ENCODE assay signal across 40 cellular contexts in the genomic region with DNA sequence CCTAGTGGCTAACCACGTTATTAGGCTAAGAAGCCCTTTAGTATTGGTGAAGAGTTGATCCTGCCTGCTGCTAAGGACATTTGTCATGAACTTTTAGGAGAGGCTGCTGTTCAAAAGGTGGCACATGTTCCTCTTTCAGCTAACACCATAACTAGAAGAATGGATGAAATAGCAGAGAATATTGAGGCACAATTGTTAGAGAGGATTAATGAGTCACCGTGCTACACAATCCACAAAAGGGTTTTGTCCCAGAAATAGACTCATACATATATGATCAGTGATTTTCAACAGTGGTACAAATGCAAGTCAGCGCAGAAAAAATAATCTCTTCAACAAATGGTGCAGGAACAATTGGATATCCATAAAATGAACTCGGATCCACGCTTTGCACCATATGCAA. TPM values are rescaled to one million over a fixed set of nuclear protein-coding genes. Genes with fewer than 3 reads are reported as not detected.
"Had no signal": no experiment of that assay in that cellular context is flagged by ENCODE, and none has a peak within 500 bp of the region (broad histone marks: within the 10 kb centered on the region; RNA-seq: fewer than 3 reads in every experiment).

No MANE protein-coding gene starts in this region.

- H3K27me3 Mint-ChIP-seq: activated naive CD4-positive, alpha-beta T cell treated with anti-CD3 and anti-CD28 coated beads, Interleukin-2, amount 50 U/mL, for 24 hours had no signal

- ATAC-seq: activated CD8-positive, alpha-beta memory T cell treated with anti-CD3 and anti-CD28 coated beads, Interleukin-2, amount 10 ng/mL, durations not matched to agents 7 days and 5 days; activated T-cell treated with anti-CD3 and anti-CD28 coated beads, Interleukin-2, amount 50 U/mL, for 72 hours; activated T-helper 17 cell treated with anti-CD3 and anti-CD28 coated beads, Interleukin-2, amount 50 U/mL, for 72 hours; PC-3; SK-N-SH treated with all-trans-retinoic acid at 6 μM for 48 hours had no signal

- H3K4me1 Mint-ChIP-seq: activated B cell treated with CpG ODN at 0.5 μM for 24 hours; activated CD8-positive, alpha-beta memory T cell treated with anti-CD3 and anti-CD28 coated beads, Interleukin-2, amount 10 ng/mL, durations not matched to agents 7 days and 5 days; activated naive CD4-positive, alpha-beta T cell treated with anti-CD3 and anti-CD28 coated beads, Interleukin-2, amount 50 U/mL, for 24 hours; activated naive CD8-positive, alpha-beta T cell treated with anti-CD3 and anti-CD28 coated beads, Interleukin-2, amount 10 ng/mL, durations not matched to agents 7 days and 5 days; activated T-helper 17 cell treated with anti-CD3 and anti-CD28 coated beads, Interleukin-2, amount 50 U/mL, for 72 hours had no signal

- H3K9me3 Mint-ChIP-seq: activated B cell treated with CpG ODN at 0.5 μM for 24 hours; activated CD4-positive, alpha-beta memory T cell treated with anti-CD3 and anti-CD28 coated beads for 36 hours; activated naive CD4-positive, alpha-beta T cell treated with anti-CD3 and anti-CD28 coated beads, Interleukin-2, amount 50 U/mL, for 24 hours; activated naive CD8-positive, alpha-beta T cell treated with anti-CD3 and anti-CD28 coated beads, Interleukin-2, amount 10 ng/mL, durations not matched to agents 7 days and 5 days; activated T-cell treated with anti-CD3 and anti-CD28 coated beads, Interleukin-2, amount 50 U/mL, for 72 hours; activated T-helper 17 cell treated with anti-CD3 and anti-CD28 coated beads, Interleukin-2, amount 50 U/mL, for 72 hours had no signal

- H3K4me3 Mint-ChIP-seq: activated B cell treated with CpG ODN at 0.5 μM for 24 hours; activated CD4-positive, alpha-beta memory T cell treated with anti-CD3 and anti-CD28 coated beads for 36 hours; activated CD8-positive, alpha-beta memory T cell treated with anti-CD3 and anti-CD28 coated beads, Interleukin-2, amount 10 ng/mL, durations not matched to agents 7 days and 5 days; activated naive CD4-positive, alpha-beta T cell treated with anti-CD3 and anti-CD28 coated beads, Interleukin-2, amount 50 U/mL, for 24 hours; activated naive CD8-positive, alpha-beta T cell treated with anti-CD3 and anti-CD28 coated beads, Interleukin-2, amount 10 ng/mL, durations not matched to agents 7 days and 5 days; activated T-cell treated with anti-CD3 and anti-CD28 coated beads, Interleukin-2, amount 50 U/mL, for 72 hours; activated T-helper 17 cell treated with anti-CD3 and anti-CD28 coated beads, Interleukin-2, amount 50 U/mL, for 72 hours had no signal

- H3K27ac Mint-ChIP-seq: activated B cell treated with CpG ODN at 0.5 μM for 24 hours; activated CD4-positive, alpha-beta memory T cell treated with anti-CD3 and anti-CD28 coated beads for 36 hours; activated CD8-positive, alpha-beta memory T cell treated with anti-CD3 and anti-CD28 coated beads, Interleukin-2, amount 10 ng/mL, durations not matched to agents 7 days and 5 days; activated naive CD4-positive, alpha-beta T cell treated with anti-CD3 and anti-CD28 coated beads, Interleukin-2, amount 50 U/mL, for 24 hours; activated naive CD8-positive, alpha-beta T cell treated with anti-CD3 and anti-CD28 coated beads, Interleukin-2, amount 10 ng/mL, durations not matched to agents 7 days and 5 days; activated T-cell treated with anti-CD3 and anti-CD28 coated beads, Interleukin-2, amount 50 U/mL, for 72 hours; activated T-helper 17 cell treated with anti-CD3 and anti-CD28 coated beads, Interleukin-2, amount 50 U/mL, for 72 hours had no signal

- DNase-seq: activated B cell treated with CpG ODN at 0.5 μM for 24 hours; activated CD4-positive, alpha-beta memory T cell treated with anti-CD3 and anti-CD28 coated beads for 36 hours; activated CD4-positive, alpha-beta T cell treated with anti-CD3 and anti-CD28 coated beads for 4 hours; activated CD4-positive, alpha-beta T cell treated with anti-CD3 and anti-CD28 coated beads, Interleukin-2, amount 50 U/mL, for 1 hour; activated CD4-positive, CD25-positive, alpha-beta regulatory T cell treated with anti-CD3 and anti-CD28 coated beads, Interleukin-2, amount 50 U/mL, for 72 hours; activated CD8-positive, alpha-beta memory T cell treated with anti-CD3 and anti-CD28 coated beads for 24 hours; activated CD8-positive, alpha-beta memory T cell treated with anti-CD3 and anti-CD28 coated beads, Interleukin-2, amount 10 ng/mL, durations not matched to agents 7 days and 5 days; activated gamma-delta T cell; activated naive CD4-positive, alpha-beta T cell treated with Interleukin-2 at 50 U/mL for 16 hours; activated naive CD8-positive, alpha-beta T cell treated with anti-CD3 and anti-CD28 coated beads, Interleukin-2, amount 10 ng/mL, durations not matched to agents 7 days and 5 days; activated T-cell treated with anti-CD3 and anti-CD28 coated beads, Interleukin-2, amount 50 U/mL, for 1 hour; activated T-cell treated with anti-CD3 and anti-CD28 coated beads, Interleukin-2, amount 50 U/mL, for 72 hours; amygdala; MM.1S; MV-4-11; NCI-H1092; NCI-H1436 treated with DMSO at 0.1 percent for 48 hours; NCI-H1694 treated with DMSO at 0.1 percent for 48 hours; NCI-H2029; NCI-H2171; NCI-H510A; NCI-H526; NCI-H748 treated with DMSO at 0.1 percent for 48 hours; NK-92 treated with Interleukin-12 subunit alpha and Interleukin-12 subunit beta, amount 100 ng/mL, for 24 hours; PC-3; Peyer's patch; RPMI8226; SHP77 treated with DMSO at 0.1 percent for 48 hours; T-helper 1 cell; T-helper 2 cell; T-helper 9 cell had no signal

- H3K36me3 Mint-ChIP-seq: activated CD4-positive, alpha-beta memory T cell treated with anti-CD3 and anti-CD28 coated beads for 36 hours; activated CD8-positive, alpha-beta memory T cell treated with anti-CD3 and anti-CD28 coated beads, Interleukin-2, amount 10 ng/mL, durations not matched to agents 7 days and 5 days; activated naive CD8-positive, alpha-beta T cell treated with anti-CD3 and anti-CD28 coated beads, Interleukin-2, amount 10 ng/mL, durations not matched to agents 7 days and 5 days had no signal

- H3K4me1 ChIP-seq: ascending aorta, Peyer's patch, SJSA1 had no signal

- H3K27ac ChIP-seq: ascending aorta, cardiac muscle cell, KMS-11, Peyer's patch, SJSA1, VCaP had no signal

- H3K27me3 ChIP-seq: ascending aorta, cardiac muscle cell, Peyer's patch, SJSA1 had no signal

RNA-seq across cellular contexts. Expression of a gene that starts 55.1 kb away (rescaled TPM):
- total RNA-seq: activated CD8-positive, alpha-beta memory T cell treated with anti-CD3 and anti-CD28 coated beads, Interleukin-2, amount 10 ng/mL, durations not matched to agents 7 days and 5 days; activated T-helper 17 cell treated with anti-CD3 and anti-CD28 coated beads, Interleukin-2, amount 50 U/mL, for 72 hours; ascending aorta; cardiac muscle cell; LHCN-M2; PC-3; Peyer's patch; SJSA1 had no signal
- polyA plus RNA-seq: cardiac muscle cell had no signal
